ENCODE assay signal across 3 cellular contexts in the genomic region with DNA sequence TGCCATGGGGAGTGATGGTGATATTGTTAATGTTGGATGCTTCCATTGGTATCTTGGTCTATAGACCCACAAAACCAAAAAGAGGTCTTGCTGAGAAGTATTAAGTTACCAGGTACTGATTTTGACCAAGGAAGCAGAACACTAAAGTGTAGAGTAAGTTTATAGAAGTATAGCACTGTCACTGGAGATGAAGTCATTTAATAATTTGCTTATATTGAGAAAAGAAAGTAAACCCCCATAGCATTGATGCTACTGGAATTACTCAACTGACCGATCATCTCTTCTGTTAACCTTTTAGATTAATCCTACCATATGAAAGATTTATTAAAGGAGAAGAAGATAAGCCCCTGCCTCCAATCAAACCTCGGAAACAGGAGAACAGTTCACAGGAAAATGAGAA.
TF ChIP-seq lines count a peak whose summit lies in the region.

No MANE protein-coding gene starts in this region.

TF ChIP-seq in SK-N-SH, 30 proteins besides CTCF, POLR2A, EP300 and RAD21 (continues in another document):
- TF ChIP-seq, protein P1, sequence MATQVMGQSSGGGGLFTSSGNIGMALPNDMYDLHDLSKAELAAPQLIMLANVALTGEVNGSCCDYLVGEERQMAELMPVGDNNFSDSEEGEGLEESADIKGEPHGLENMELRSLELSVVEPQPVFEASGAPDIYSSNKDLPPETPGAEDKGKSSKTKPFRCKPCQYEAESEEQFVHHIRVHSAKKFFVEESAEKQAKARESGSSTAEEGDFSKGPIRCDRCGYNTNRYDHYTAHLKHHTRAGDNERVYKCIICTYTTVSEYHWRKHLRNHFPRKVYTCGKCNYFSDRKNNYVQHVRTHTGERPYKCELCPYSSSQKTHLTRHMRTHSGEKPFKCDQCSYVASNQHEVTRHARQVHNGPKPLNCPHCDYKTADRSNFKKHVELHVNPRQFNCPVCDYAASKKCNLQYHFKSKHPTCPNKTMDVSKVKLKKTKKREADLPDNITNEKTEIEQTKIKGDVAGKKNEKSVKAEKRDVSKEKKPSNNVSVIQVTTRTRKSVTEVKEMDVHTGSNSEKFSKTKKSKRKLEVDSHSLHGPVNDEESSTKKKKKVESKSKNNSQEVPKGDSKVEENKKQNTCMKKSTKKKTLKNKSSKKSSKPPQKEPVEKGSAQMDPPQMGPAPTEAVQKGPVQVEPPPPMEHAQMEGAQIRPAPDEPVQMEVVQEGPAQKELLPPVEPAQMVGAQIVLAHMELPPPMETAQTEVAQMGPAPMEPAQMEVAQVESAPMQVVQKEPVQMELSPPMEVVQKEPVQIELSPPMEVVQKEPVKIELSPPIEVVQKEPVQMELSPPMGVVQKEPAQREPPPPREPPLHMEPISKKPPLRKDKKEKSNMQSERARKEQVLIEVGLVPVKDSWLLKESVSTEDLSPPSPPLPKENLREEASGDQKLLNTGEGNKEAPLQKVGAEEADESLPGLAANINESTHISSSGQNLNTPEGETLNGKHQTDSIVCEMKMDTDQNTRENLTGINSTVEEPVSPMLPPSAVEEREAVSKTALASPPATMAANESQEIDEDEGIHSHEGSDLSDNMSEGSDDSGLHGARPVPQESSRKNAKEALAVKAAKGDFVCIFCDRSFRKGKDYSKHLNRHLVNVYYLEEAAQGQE (IDR thresholded peaks at IDR 0.05; ENCODE audit: low read depth, low read length): no peak
- TF ChIP-seq CHD2 (IDR thresholded peaks at IDR 0.05; ENCODE audit: low read length, partially characterized antibody) (no peak), RXRA (IDR thresholded peaks at IDR 0.05; ENCODE audit: borderline replicate concordance, low read depth) (no peak), SIN3A (IDR thresholded peaks at IDR 0.05; ENCODE audit: borderline replicate concordance, low read depth, low read length) (no peak), PBX3 (IDR thresholded peaks at IDR 0.05) (no peak), ZBTB33 (IDR thresholded peaks at IDR 0.05; ENCODE audit: borderline replicate concordance, low read depth) (no peak), JUND (IDR thresholded peaks at IDR 0.05) (no peak)
- TF ChIP-seq, protein P2, sequence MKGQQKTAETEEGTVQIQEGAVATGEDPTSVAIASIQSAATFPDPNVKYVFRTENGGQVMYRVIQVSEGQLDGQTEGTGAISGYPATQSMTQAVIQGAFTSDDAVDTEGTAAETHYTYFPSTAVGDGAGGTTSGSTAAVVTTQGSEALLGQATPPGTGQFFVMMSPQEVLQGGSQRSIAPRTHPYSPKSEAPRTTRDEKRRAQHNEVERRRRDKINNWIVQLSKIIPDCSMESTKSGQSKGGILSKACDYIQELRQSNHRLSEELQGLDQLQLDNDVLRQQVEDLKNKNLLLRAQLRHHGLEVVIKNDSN (IDR thresholded peaks at IDR 0.05; ENCODE audit: borderline replicate concordance, low read depth): no peak

TF ChIP-seq in SK-N-SH treated with all-trans-retinoic acid at 6 μM for 48 hours, 23 proteins besides CTCF, POLR2A, EP300 and RAD21 (continued from another document):
- TF ChIP-seq, protein P3, sequence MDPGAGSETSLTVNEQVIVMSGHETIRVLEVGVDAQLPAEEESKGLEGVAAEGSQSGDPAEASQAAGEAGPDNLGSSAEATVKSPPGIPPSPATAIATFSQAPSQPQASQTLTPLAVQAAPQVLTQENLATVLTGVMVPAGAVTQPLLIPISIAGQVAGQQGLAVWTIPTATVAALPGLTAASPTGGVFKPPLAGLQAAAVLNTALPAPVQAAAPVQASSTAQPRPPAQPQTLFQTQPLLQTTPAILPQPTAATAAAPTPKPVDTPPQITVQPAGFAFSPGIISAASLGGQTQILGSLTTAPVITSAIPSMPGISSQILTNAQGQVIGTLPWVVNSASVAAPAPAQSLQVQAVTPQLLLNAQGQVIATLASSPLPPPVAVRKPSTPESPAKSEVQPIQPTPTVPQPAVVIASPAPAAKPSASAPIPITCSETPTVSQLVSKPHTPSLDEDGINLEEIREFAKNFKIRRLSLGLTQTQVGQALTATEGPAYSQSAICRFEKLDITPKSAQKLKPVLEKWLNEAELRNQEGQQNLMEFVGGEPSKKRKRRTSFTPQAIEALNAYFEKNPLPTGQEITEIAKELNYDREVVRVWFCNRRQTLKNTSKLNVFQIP (CRISPR knock-in tag; IDR thresholded peaks at IDR 0.05; ENCODE audit: borderline replicate concordance, low read depth): no peak
- TF ChIP-seq ISL1 (CRISPR knock-in tag; IDR thresholded peaks at IDR 0.05) (no peak), OSR1 (CRISPR knock-in tag; IDR thresholded peaks at IDR 0.05) (no peak), ZFP30 (CRISPR knock-in tag; IDR thresholded peaks at IDR 0.05) (no peak), ZNF8 (CRISPR knock-in tag; IDR thresholded peaks at IDR 0.05) (no peak), PPARA (CRISPR knock-in tag; IDR thresholded peaks at IDR 0.05; ENCODE audit: borderline replicate concordance) (no peak), ZNF70 (CRISPR knock-in tag; IDR thresholded peaks at IDR 0.05) (no peak), ZNF565 (CRISPR knock-in tag; conservative IDR thresholded peaks at IDR 0.05; ENCODE audit: low read depth) (no peak), BACH2 (CRISPR knock-in tag; IDR thresholded peaks at IDR 0.05; ENCODE audit: borderline replicate concordance) (no peak)

TF ChIP-seq in GM12878, 131 proteins besides CTCF, POLR2A, EP300 and RAD21 (continued from another document):
- TF ChIP-seq E2F4 (IDR thresholded peaks at IDR 0.05; ENCODE audit: low read depth, low read length) (no peak), CREB1 (IDR thresholded peaks at IDR 0.05; ENCODE audit: low read depth) (no peak), CHD1 (IDR thresholded peaks at IDR 0.05; ENCODE audit: low read depth, low read length) (no peak), ZNF274 (IDR thresholded peaks at IDR 0.05; ENCODE audit: insufficient read depth, insufficient read length) (no peak), FOXM1 (IDR thresholded peaks at IDR 0.05; ENCODE audit: low read depth, low read length) (peak; percentile 45; the same call in 1 of the 2 replicates), E4F1 (IDR thresholded peaks at IDR 0.05; ENCODE audit: borderline replicate concordance, partially characterized antibody) (no peak), RUNX3 (IDR thresholded peaks at IDR 0.05; ENCODE audit: low read length) (peak; percentile 29; the same call in 1 of the 2 replicates), NFIC (IDR thresholded peaks at IDR 0.05; ENCODE audit: low read depth, low read length) (peak; percentile 77)
TF ChIP-seq in GM12878: peak in this region for 5.
